Comparison of ENCODE assay signal across 5 cellular contexts in the genomic region with DNA sequence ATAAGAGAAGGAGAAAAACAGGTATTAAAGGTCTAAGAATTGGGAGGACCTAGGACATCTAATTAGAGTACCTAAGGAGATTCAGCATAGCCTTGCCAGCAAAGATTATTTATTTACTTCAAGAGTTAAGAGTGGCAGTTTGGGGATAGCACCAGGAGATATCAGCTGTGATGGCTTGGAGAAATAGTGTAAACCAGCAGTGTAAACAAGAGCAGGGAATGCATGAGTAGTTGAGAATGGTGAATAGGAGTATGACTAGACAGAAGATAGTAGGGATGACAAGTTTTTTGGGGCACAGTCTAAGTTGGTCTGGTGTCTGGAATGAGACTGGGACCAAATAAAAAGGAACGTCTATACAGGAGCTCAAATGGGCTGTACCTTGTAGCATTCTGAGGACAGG. TPM values are rescaled to one million over a fixed set of nuclear protein-coding genes. Genes with fewer than 3 reads are reported as not detected.
"Had no signal": no experiment of that assay in that cellular context is flagged by ENCODE, and none has a peak within 500 bp of the region (broad histone marks: within the 10 kb centered on the region; RNA-seq: fewer than 3 reads in every experiment).

No MANE protein-coding gene starts in this region.

RNA-seq across cellular contexts. Expression of a gene that starts 21.0 kb away (rescaled TPM):
- total RNA-seq: OCI-LY7, SJCRH30 had no signal

RNA-seq across cellular contexts. Expression of a gene that starts 36.9 kb away (rescaled TPM):
- total RNA-seq: OCI-LY7, RPMI7951, SJCRH30, SJSA1 had no signal
- polyA plus RNA-seq: SK-N-SH had no signal
